ENCODE assay signal across 20 cellular contexts in genomic region chr6:132499757-132500156, GRCh38. TPM values are rescaled to one million over a fixed set of nuclear protein-coding genes. Genes with fewer than 3 reads are reported as not detected.
DNase-seq lines count a peak whose midpoint lies in the region; ATAC-seq lines count a peak whose summit lies in the region.
"Had no signal": no experiment of that assay in that cellular context is flagged by ENCODE, and none has a peak within 500 bp of the region (broad histone marks: within the 10 kb centered on the region; RNA-seq: fewer than 3 reads in every experiment).

No MANE protein-coding gene starts in this region.

- ATAC-seq in Right ventricle myocardium inferior (no peak), left lobe of liver (peak; percentile 85), HG02678 (IDR thresholded peaks at IDR 0.05; ENCODE audit: unreplicated experiment) (no peak)
- no peak for ATAC-seq in stimulated activated memory B cell treated with anti-CD40 and anti-IgM and Interleukin-4, amounts not matched to agents 10 μg/mL and 1 μg/mL and 100 μg/mL, for 72 hours
- ATAC-seq: CD8-positive, alpha-beta T cell had no signal

- H3K27ac Mint-ChIP-seq in stimulated activated memory B cell treated with anti-CD40 and anti-IgM and Interleukin-4, amounts not matched to agents 10 μg/mL and 1 μg/mL and 100 μg/mL, for 72 hours, result peak overlapping the region; percentile 83
- H3K27ac Mint-ChIP-seq: CD8-positive, alpha-beta T cell had no signal

- H3K27me3 Mint-ChIP-seq in stimulated activated memory B cell treated with anti-CD40 and anti-IgM and Interleukin-4, amounts not matched to agents 10 μg/mL and 1 μg/mL and 100 μg/mL, for 72 hours, result no peaks in the 10 kb centered on the region

- no peaks in the 10 kb centered on the region for H3K9me3 Mint-ChIP-seq in stimulated activated memory B cell treated with anti-CD40 and anti-IgM and Interleukin-4, amounts not matched to agents 10 μg/mL and 1 μg/mL and 100 μg/mL, for 72 hours
- H3K9me3 Mint-ChIP-seq: CD8-positive, alpha-beta T cell had no signal

- peak overlapping the region; percentile 23 for H3K4me3 Mint-ChIP-seq in stimulated activated memory B cell treated with anti-CD40 and anti-IgM and Interleukin-4, amounts not matched to agents 10 μg/mL and 1 μg/mL and 100 μg/mL, for 72 hours
- H3K4me3 Mint-ChIP-seq: CD8-positive, alpha-beta T cell had no signal

- peaks cover 70% of the 10 kb centered on the region for H3K36me3 Mint-ChIP-seq in stimulated activated memory B cell treated with anti-CD40 and anti-IgM and Interleukin-4, amounts not matched to agents 10 μg/mL and 1 μg/mL and 100 μg/mL, for 72 hours

- peak; percentile 17 for DNase-seq in Right ventricle myocardium inferior (ENCODE audit: missing footprints)
- no peak for DNase-seq in cardiac septum (ENCODE audit: low spot score)
- DNase-seq in SKM-1 treated with dmso at 0.1 percent for 144 hours (lab: John Stamatoyannopoulos, UW; ENCODE audit: unreplicated experiment), result peak; percentile 56
- no peak for DNase-seq in left lobe of liver (ENCODE audit: low spot score)
- DNase-seq in NCI-H187 (lab: John Stamatoyannopoulos, UW), result no peak
- no peak for DNase-seq in T1000 (lab: John Stamatoyannopoulos, UW)
- DNase-seq: aorta; CD8-positive, alpha-beta T cell; colonic mucosa; EL; MG63; SJCRH30 had no signal

- peaks cover 79% of the 10 kb centered on the region for H3K4me1 Mint-ChIP-seq in stimulated activated memory B cell treated with anti-CD40 and anti-IgM and Interleukin-4, amounts not matched to agents 10 μg/mL and 1 μg/mL and 100 μg/mL, for 72 hours

- intact Hi-C loops in Right ventricle myocardium inferior (cut with DNase I) (no loop called here), cardiac septum (cut with DNase I) (no loop called here)

RNA-seq across cellular contexts. Expression of gene STX7, which starts 13.2 kb away (rescaled TPM):
- 53.3 TPM for total RNA-seq in Right ventricle myocardium inferior
- total RNA-seq in cardiac septum, result 53.3 TPM
- total RNA-seq in left lobe of liver, result 13.5 TPM

RNA-seq across cellular contexts. Expression of gene TAAR9, which starts 38.3 kb away (rescaled TPM):
- total RNA-seq in Right ventricle myocardium inferior (not detected), cardiac septum (not detected), left lobe of liver (not detected)
- total RNA-seq: aorta; CD8-positive, alpha-beta T cell; colonic mucosa; glomerular endothelial cell; H1; HT1080; mononuclear cell; osteoblast; SJCRH30; ureter had no signal

RNA-seq across cellular contexts. Expression of gene TAAR8, which starts 52.7 kb away (rescaled TPM):
- total RNA-seq in Right ventricle myocardium inferior (not detected), cardiac septum (not detected), left lobe of liver (not detected)
- total RNA-seq: aorta; CD8-positive, alpha-beta T cell; colonic mucosa; glomerular endothelial cell; H1; HT1080; mononuclear cell; osteoblast; SJCRH30; ureter had no signal

Comparison
In these comparisons a context has a peak if more than half of its experiments do, and no peak if none do; other contexts are left out.
1. DNase-seq: peak in Right ventricle myocardium inferior (single experiment) and SKM-1 treated with dmso at 0.1 percent for 144 hours (single experiment); none in cardiac septum (single experiment), left lobe of liver (single experiment), NCI-H187 (0 of 2) and T1000 (single experiment).